Comparison of ENCODE assay signal across 9 cellular contexts in the genomic region with DNA sequence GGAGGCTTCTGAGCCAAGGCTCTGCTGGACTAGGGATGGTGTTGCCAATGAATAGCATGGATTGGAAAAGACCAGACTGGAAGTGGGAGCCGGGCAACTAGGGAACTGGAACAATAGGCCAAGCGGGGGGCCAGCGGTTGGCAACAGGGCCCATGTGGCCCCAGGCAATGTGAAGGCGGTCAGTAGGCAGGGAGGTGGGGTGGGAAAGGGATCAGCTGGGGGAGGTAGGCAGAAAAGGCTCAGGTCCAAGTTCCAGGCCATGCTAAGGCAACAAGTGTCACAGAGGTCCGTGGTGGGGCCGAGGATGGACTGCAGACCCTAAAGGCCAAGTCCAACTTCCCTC. TPM values are rescaled to one million over a fixed set of nuclear protein-coding genes. Genes with fewer than 3 reads are reported as not detected.
A peak's percentile ranks its signal among the peaks of the same experiment; 100 is the strongest.
DNase-seq lines count a peak whose midpoint lies in the region; ATAC-seq and TF ChIP-seq lines count a peak whose summit lies in the region.
"Had no signal": no experiment of that assay in that cellular context is flagged by ENCODE, and none has a peak within 500 bp of the region (broad histone marks: within the 10 kb centered on the region; RNA-seq: fewer than 3 reads in every experiment).

No MANE protein-coding gene starts in this region.

- H3K14ac ChIP-seq in trophoblast cell (ENCODE audit: low read length) = peak overlapping the region; percentile 3

- H3K27ac ChIP-seq in CD8-positive, alpha-beta memory T cell (ENCODE audit: low read depth, low read length) = peak overlapping the region; percentile 54
- H3K27ac ChIP-seq in RWPE2 (ENCODE audit: poor library complexity, severe bottlenecking) = peak overlapping the region; percentile 92
- H3K27ac ChIP-seq in fibroblast of lung (ENCODE audit: insufficient read depth, low read length) = peak overlapping the region; percentile 81
- H3K27ac ChIP-seq in trophoblast cell (ENCODE audit: low read depth, low read length) = peak overlapping the region; percentile 94

- no peak for TF ChIP-seq CTCF in RWPE2 (IDR thresholded peaks at IDR 0.05; ENCODE audit: poor library complexity, severe bottlenecking)
- no peak for TF ChIP-seq CTCF in fibroblast of lung (conservative IDR thresholded peaks at IDR 0.05 in 1 of 2, IDR thresholded peaks at IDR 0.05 in 1 of 2; ENCODE audit: low read depth in 1 of 2, low read length in 2 of 2)

- H3K4me2 ChIP-seq in fibroblast of lung (ENCODE audit: extremely low read depth, insufficient read depth, low read length) (peak overlapping the region; percentile 60), trophoblast cell (ENCODE audit: low read length) (peak overlapping the region; percentile 62)

- H4K8ac ChIP-seq in trophoblast cell (ENCODE audit: low read depth, low read length) = peak overlapping the region; percentile 49

- no peak overlapping the region for H4K12ac ChIP-seq in trophoblast cell (ENCODE audit: low read depth, low read length)

- H2BK120ac ChIP-seq in trophoblast cell (ENCODE audit: insufficient read depth, low read length, poor library complexity) = peak overlapping the region; percentile 12

- H3K4me3 Mint-ChIP-seq in CD8-positive, alpha-beta memory T cell = no peak overlapping the region
- H3K4me3 Mint-ChIP-seq in stimulated activated memory B cell treated with anti-CD40 and anti-IgM and Interleukin-4, amounts not matched to agents 10 μg/mL and 1 μg/mL and 100 μg/mL, for 72 hours = no peak overlapping the region

- peak overlapping the region; percentile 58 for H4K91ac ChIP-seq in trophoblast cell (ENCODE audit: low read depth, low read length)

- H3K79me1 ChIP-seq in trophoblast cell (ENCODE audit: low read length) = peaks cover 12% of the 10 kb centered on the region

- H3K4me1 Mint-ChIP-seq in CD8-positive, alpha-beta memory T cell = peaks cover 10 to 12% (median 12%) of the 10 kb centered on the region in 3 donors
- H3K4me1 Mint-ChIP-seq in stimulated activated memory B cell treated with anti-CD40 and anti-IgM and Interleukin-4, amounts not matched to agents 10 μg/mL and 1 μg/mL and 100 μg/mL, for 72 hours = peaks cover 46% of the 10 kb centered on the region

- H2BK12ac ChIP-seq in trophoblast cell (ENCODE audit: low read length) = peak overlapping the region; percentile 10

- no peak overlapping the region for H3K4me3 ChIP-seq in CD8-positive, alpha-beta memory T cell (ENCODE audit: low read length)
- no peak overlapping the region for H3K4me3 ChIP-seq in RWPE2 (ENCODE audit: severe bottlenecking)
- H3K4me3 ChIP-seq in fibroblast of lung (replicated peaks in 1 of 4; ENCODE audit: control extremely low read depth in 1 of 4, insufficient read depth in 1 of 4, low read depth in 3 of 4, low read length in 4 of 4) = peak overlapping the region in 1 of 4 experiments; percentile 23
- peak overlapping the region; percentile 25 for H3K4me3 ChIP-seq in trophoblast cell (ENCODE audit: low read depth, low read length)

- peak overlapping the region; percentile 16 for H2AK5ac ChIP-seq in trophoblast cell (ENCODE audit: low read length)

- H4K20me1 ChIP-seq in fibroblast of lung (ENCODE audit: control insufficient read depth, extremely low read depth, insufficient read depth, low read length) = no peaks in the 10 kb centered on the region

- peak overlapping the region; percentile 37 for H2BK5ac ChIP-seq in trophoblast cell (ENCODE audit: low read depth, low read length, poor library complexity)

- H3K36me3 Mint-ChIP-seq in CD8-positive, alpha-beta memory T cell = peaks cover 0 to 3% (median 0%) of the 10 kb centered on the region in 3 donors
- peaks cover 10% of the 10 kb centered on the region for H3K36me3 Mint-ChIP-seq in stimulated activated memory B cell treated with anti-CD40 and anti-IgM and Interleukin-4, amounts not matched to agents 10 μg/mL and 1 μg/mL and 100 μg/mL, for 72 hours

- no peaks in the 10 kb centered on the region for H3K27me3 Mint-ChIP-seq in CD8-positive, alpha-beta memory T cell
- no peaks in the 10 kb centered on the region for H3K27me3 Mint-ChIP-seq in stimulated activated memory B cell treated with anti-CD40 and anti-IgM and Interleukin-4, amounts not matched to agents 10 μg/mL and 1 μg/mL and 100 μg/mL, for 72 hours

- no peaks in the 10 kb centered on the region for H3K36me3 ChIP-seq in CD8-positive, alpha-beta memory T cell (ENCODE audit: insufficient read depth, low read length)
- H3K36me3 ChIP-seq in RWPE2 (ENCODE audit: low read depth) (0 out of 2 replicates have a peak, but pooled peaks cover 7% of the 10 kb centered on the region), fibroblast of lung (ENCODE audit: control insufficient read depth, insufficient read depth, low read length) (peaks cover 3% of the 10 kb centered on the region), trophoblast cell (ENCODE audit: control insufficient read depth in 1 of 2, insufficient read depth in 2 of 2, low read length in 2 of 2) (peaks cover 3 to 5% of the 10 kb centered on the region in 2 experiments)

- H3K9me3 ChIP-seq in CD8-positive, alpha-beta memory T cell (ENCODE audit: low read length) = no peaks in the 10 kb centered on the region
- H3K9me3 ChIP-seq in RWPE2 (ENCODE audit: severe bottlenecking) = no peaks in the 10 kb centered on the region
- no peaks in the 10 kb centered on the region for H3K9me3 ChIP-seq in fibroblast of lung (ENCODE audit: control insufficient read depth, insufficient read depth, low read depth, low read length)
- no peaks in the 10 kb centered on the region for H3K9me3 ChIP-seq in trophoblast cell (ENCODE audit: insufficient read depth, low read depth, low read length)

- peak overlapping the region; percentile 2 for H3K4ac ChIP-seq in trophoblast cell (ENCODE audit: low read depth, low read length)

- H3K79me2 ChIP-seq in fibroblast of lung (ENCODE audit: control insufficient read depth, insufficient read depth, low read length) = no peaks in the 10 kb centered on the region
- H3K79me2 ChIP-seq in trophoblast cell (ENCODE audit: control insufficient read depth, insufficient read depth, low read length, poor library complexity) = no peaks in the 10 kb centered on the region

- CTCF ChIA-PET in CD8-positive, alpha-beta memory T cell (lab: Charles Lee) = interaction anchor here (1.0 to 2.5 kb wide), 2 partner anchors 9 to 59 kb away, joined by 8 to 9 read pairs; no protein-coding TSS in a partner anchor

- peaks cover 12% of the 10 kb centered on the region for H3K4me1 ChIP-seq in CD8-positive, alpha-beta memory T cell (ENCODE audit: insufficient read depth, low read length)
- peaks cover 29% of the 10 kb centered on the region for H3K4me1 ChIP-seq in RWPE2 (ENCODE audit: insufficient read depth, poor library complexity, severe bottlenecking)
- peaks cover 35% of the 10 kb centered on the region for H3K4me1 ChIP-seq in fibroblast of lung (ENCODE audit: control insufficient read depth, extremely low read depth, insufficient read depth, low read length)
- H3K4me1 ChIP-seq in trophoblast cell (ENCODE audit: control insufficient read depth in 1 of 2, insufficient read depth in 2 of 2, low read length in 2 of 2) = peaks cover 29 to 37% of the 10 kb centered on the region in 2 experiments

- H3K9ac ChIP-seq in fibroblast of lung (ENCODE audit: insufficient read depth, low read length) = no peak overlapping the region
- H3K9ac ChIP-seq in trophoblast cell (ENCODE audit: low read length) = no peak overlapping the region

- H3K27ac Mint-ChIP-seq in CD8-positive, alpha-beta memory T cell = no peak overlapping the region
- no peak overlapping the region for H3K27ac Mint-ChIP-seq in stimulated activated memory B cell treated with anti-CD40 and anti-IgM and Interleukin-4, amounts not matched to agents 10 μg/mL and 1 μg/mL and 100 μg/mL, for 72 hours

- ATAC-seq in RWPE2 (ENCODE audit: low read depth) = no peak
- ATAC-seq in stimulated activated memory B cell treated with anti-CD40 and anti-IgM and Interleukin-4, amounts not matched to agents 10 μg/mL and 1 μg/mL and 100 μg/mL, for 72 hours = no peak
- ATAC-seq in GM21423 (IDR thresholded peaks at IDR 0.05; ENCODE audit: unreplicated experiment) = no peak

- DNase-seq in CD8-positive, alpha-beta memory T cell = no peak
- DNase-seq in RWPE2 (ENCODE audit: low spot score) = no peak
- DNase-seq in fibroblast of lung (ENCODE audit: low read depth in 2 of 2) = no peak
- DNase-seq in trophoblast cell = no peak
- no peak for DNase-seq in RKO (ENCODE audit: low spot score)
- no peak for DNase-seq in stimulated activated naive CD4-positive, alpha-beta T cell treated with Interleukin-2 at 50 U/mL for 16 hours (lab: John Stamatoyannopoulos, UW)
- DNase-seq: stimulated activated CD4-positive, alpha-beta T cell treated with anti-CD3 and anti-CD28 coated beads, Interleukin-12 subunit alpha, Interleukin-12 subunit beta, amount 100 ng/mL, for 4 hours had no signal

- no CpG with 5 or more reads among the region's 6 CpGs for WGBS in trophoblast cell (ENCODE audit: extremely low coverage, insufficient coverage, insufficient read length)

- no peaks in the 10 kb centered on the region for H3K9me3 Mint-ChIP-seq in CD8-positive, alpha-beta memory T cell
- H3K9me3 Mint-ChIP-seq in stimulated activated memory B cell treated with anti-CD40 and anti-IgM and Interleukin-4, amounts not matched to agents 10 μg/mL and 1 μg/mL and 100 μg/mL, for 72 hours = no peaks in the 10 kb centered on the region

- H3K27me3 ChIP-seq in CD8-positive, alpha-beta memory T cell (ENCODE audit: insufficient read depth, low read length, poor library complexity, severe bottlenecking) = no peaks in the 10 kb centered on the region
- H3K27me3 ChIP-seq in RWPE2 (ENCODE audit: insufficient read depth, poor library complexity, severe bottlenecking) (no peaks in the 10 kb centered on the region), fibroblast of lung (ENCODE audit: control insufficient read depth, insufficient read depth, low read length) (no peaks in the 10 kb centered on the region), trophoblast cell (ENCODE audit: insufficient read depth, low read length) (no peaks in the 10 kb centered on the region)

- H3K23ac ChIP-seq in trophoblast cell (ENCODE audit: low read length) = no peak overlapping the region

- no peak overlapping the region for H2AFZ ChIP-seq in fibroblast of lung (ENCODE audit: low read length)
- H2AFZ ChIP-seq in trophoblast cell (ENCODE audit: insufficient read depth, low read length, poor library complexity) = no peak overlapping the region

- H3K18ac ChIP-seq in trophoblast cell (ENCODE audit: low read length) = peak overlapping the region; percentile 25

- POLR2A ChIA-PET in CD8-positive, alpha-beta memory T cell (lab: Charles Lee) = no interaction called here

RNA-seq across cellular contexts. Expression of gene MLXIP, which starts 14.9 kb away (rescaled TPM):
- total RNA-seq in CD8-positive, alpha-beta memory T cell = 10 to 100 TPM; 32.1 to 33.9 TPM
- polyA plus RNA-seq in CD8-positive, alpha-beta memory T cell = 18.3 TPM
- total RNA-seq in fibroblast of lung = 12.6 and 17.0 TPM in 2 replicates
- 6.6 and 10.1 TPM in 2 replicates for polyA plus RNA-seq in fibroblast of lung
- 16.8 and 17.2 TPM in 2 replicates for polyA plus RNA-seq in fibroblast of lung (2012)
- polyA minus RNA-seq in fibroblast of lung (ENCODE audit: low replicate concordance) = 32.6 and 47.8 TPM in 2 replicates
- polyA plus RNA-seq in trophoblast cell (2013) = 28.9 and 29.4 TPM in 2 replicates

RNA-seq across cellular contexts. Expression of gene BCL7A, which starts 42.0 kb away (rescaled TPM):
- total RNA-seq in CD8-positive, alpha-beta memory T cell = 1 to 10 TPM; 2.5 to 3.0 TPM
- 3.3 TPM for polyA plus RNA-seq in CD8-positive, alpha-beta memory T cell
- total RNA-seq in fibroblast of lung = 4.9 and 7.4 TPM in 2 replicates
- 3.8 and 8.0 TPM in 2 replicates for polyA plus RNA-seq in fibroblast of lung
- polyA plus RNA-seq in fibroblast of lung (2012) = 3.8 and 6.5 TPM in 2 replicates
- polyA minus RNA-seq in fibroblast of lung (ENCODE audit: low replicate concordance) = 7.7 and 7.8 TPM in 2 replicates
- polyA plus RNA-seq in trophoblast cell (2013) = 5.1 and 5.2 TPM in 2 replicates
